In the genomic region with DNA sequence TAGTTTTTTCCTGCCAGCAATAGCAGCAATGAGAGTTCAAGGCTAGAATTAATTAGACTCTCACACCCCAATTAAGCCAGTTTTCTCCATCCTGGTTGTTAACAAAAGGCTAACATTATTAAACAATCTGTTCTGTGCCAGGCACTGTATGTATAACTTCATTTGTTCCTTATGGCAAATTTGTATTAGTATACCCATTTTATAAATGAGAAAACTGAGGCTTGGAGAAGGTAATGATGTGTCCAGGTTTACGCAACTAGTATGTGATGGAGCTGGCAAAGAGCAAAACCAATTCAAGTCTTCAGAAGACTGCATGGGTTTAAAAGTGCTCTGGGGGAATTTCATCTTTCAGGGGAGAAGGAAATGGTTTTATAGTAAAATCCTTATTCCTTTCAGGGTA, we compare ENCODE assay signal across 21 cellular contexts. TPM values are rescaled to one million over a fixed set of nuclear protein-coding genes. Genes with fewer than 3 reads are reported as not detected.
DNase-seq lines count a peak whose midpoint lies in the region; ATAC-seq, FAIRE-seq and TF ChIP-seq lines count a peak whose summit lies in the region.
"Had no signal": no experiment of that assay in that cellular context is flagged by ENCODE, and none has a peak within 500 bp of the region (broad histone marks: within the 10 kb centered on the region; RNA-seq: fewer than 3 reads in every experiment).

No MANE protein-coding gene starts in this region.

- no peaks in the 10 kb centered on the region for H3K9me2 ChIP-seq in PC-3 (replicated peaks; ENCODE audit: low read length)
- H3K9me2 ChIP-seq: SK-N-SH had no signal

- H4K20me1 ChIP-seq in PC-3 (ENCODE audit: low read length), result no peaks in the 10 kb centered on the region

- H3K4me3 ChIP-seq in PC-3 (ENCODE audit: low read length), result peak overlapping the region; percentile 21; the same call in 1 of the 2 replicates
- H3K4me3 ChIP-seq in colonic mucosa, result no peak overlapping the region
- no peak overlapping the region for H3K4me3 ChIP-seq in mucosa of stomach (ENCODE audit: low read length)
- H3K4me3 ChIP-seq in BE2C (ENCODE audit: low read depth, low read length), result no peak overlapping the region
- H3K4me3 ChIP-seq: GM23338 had no signal

- peaks cover 15% of the 10 kb centered on the region for H3K27me3 Mint-ChIP-seq in type B pancreatic cell

- H3K79me2 ChIP-seq in PC-3 (ENCODE audit: low read length), result no peaks in the 10 kb centered on the region

- intact Hi-C loops in PC-3 (cut with micrococcal nuclease) (no loop called here), colonic mucosa (cut with DNase I) (no loop called here)

- H3K4me2 ChIP-seq in PC-3 (ENCODE audit: low read length), result peak overlapping the region; percentile 70
- H3K4me2 ChIP-seq: GM23338, SK-N-SH had no signal

- H3K9me3 ChIP-seq in PC-3 (ENCODE audit: low read length), result no peaks in the 10 kb centered on the region
- no peaks in the 10 kb centered on the region for H3K9me3 ChIP-seq in colonic mucosa
- no peaks in the 10 kb centered on the region for H3K9me3 ChIP-seq in mucosa of stomach (ENCODE audit: control insufficient read depth, low read length)
- no peaks in the 10 kb centered on the region for H3K9me3 ChIP-seq in BE2C
- H3K9me3 ChIP-seq: SK-N-SH had no signal

- no peaks in the 10 kb centered on the region for H3K36me3 Mint-ChIP-seq in type B pancreatic cell

- no peak for ATAC-seq in PC-3
- ATAC-seq: GM23338 had no signal

- H3K9me3 Mint-ChIP-seq in type B pancreatic cell, result peaks cover 5% of the 10 kb centered on the region
- H3K9me3 Mint-ChIP-seq: HFFc6 had no signal

- no peak overlapping the region for H3K4me3 Mint-ChIP-seq in type B pancreatic cell
- H3K4me3 Mint-ChIP-seq: GM23338, H9, HFFc6 had no signal

- POLR2A ChIA-PET in PC-3 (lab: Charles Lee; ENCODE audit: unreplicated experiment), result no interaction called here

- CTCF ChIA-PET in PC-3 (lab: Charles Lee), result no interaction called here

- H2AFZ ChIP-seq in PC-3 (ENCODE audit: low read length), result peak overlapping the region; percentile 41; the same call in 1 of the 2 replicates
- H2AFZ ChIP-seq: GM23338 had no signal

- TF ChIP-seq CTCF in PC-3 (conservative IDR thresholded peaks at IDR 0.05; ENCODE audit: low read depth, low read length) (no peak), colonic mucosa (IDR thresholded peaks at IDR 0.05) (no peak), type B pancreatic cell (conservative IDR thresholded peaks at IDR 0.05) (no peak), BE2C (IDR thresholded peaks at IDR 0.05; ENCODE audit: low read depth, low read length) (no peak), D721Med (IDR thresholded peaks at IDR 0.05; ENCODE audit: insufficient read depth, missing control alignments) (no peak)

- DNase-seq in PC-3 (no peak), colonic mucosa (no peak), type B pancreatic cell (ENCODE audit: extremely low spot score, unreplicated experiment) (no peak), BE2C (no peak), GDM1 (lab: John Stamatoyannopoulos, UW) (no peak), D721Med (ENCODE audit: insufficient read length, low spot score) (no peak)
- DNase-seq: H9, HFFc6, NCI-H1092 treated with DMSO at 0.1 percent for 48 hours, NCI-H1436, NCI-H187, NCI-H2081 treated with DMSO at 0.1 percent for 48 hours, NCI-H2171, NCI-H510A, NCI-H69, SK-N-SH had no signal

- peak overlapping the region; percentile 11 for H3K27ac Mint-ChIP-seq in type B pancreatic cell
- H3K27ac Mint-ChIP-seq: GM23338, H9, HFFc6 had no signal

- H3K4me1 Mint-ChIP-seq in type B pancreatic cell (ENCODE audit: unreplicated experiment), result peaks cover 5% of the 10 kb centered on the region
- H3K4me1 Mint-ChIP-seq: GM23338, H9 had no signal

- no peak for FAIRE-seq in D721Med (lab: Jason Lieb, UNC)
- FAIRE-seq: GM18507, RCC 7860 had no signal

- H3K27ac ChIP-seq in PC-3 (ENCODE audit: low read length) (peak overlapping the region; percentile 99), colonic mucosa (peak overlapping the region; percentile 86)
- H3K27ac ChIP-seq: HL-60 had no signal

- H3K4me1 ChIP-seq in PC-3 (ENCODE audit: insufficient read depth, low read length), result peaks cover 21% of the 10 kb centered on the region
- peaks cover 11% of the 10 kb centered on the region for H3K4me1 ChIP-seq in colonic mucosa
- H3K4me1 ChIP-seq in mucosa of stomach (ENCODE audit: control insufficient read depth, insufficient read depth, low read length), result peaks cover 37% of the 10 kb centered on the region
- no peaks in the 10 kb centered on the region for H3K4me1 ChIP-seq in BE2C

- H3K27me3 ChIP-seq in PC-3 (ENCODE audit: low read length), result no peaks in the 10 kb centered on the region
- no peaks in the 10 kb centered on the region for H3K27me3 ChIP-seq in colonic mucosa
- H3K27me3 ChIP-seq in mucosa of stomach (ENCODE audit: control insufficient read depth, insufficient read depth, low read length), result no peaks in the 10 kb centered on the region
- H3K27me3 ChIP-seq in BE2C, result no peaks in the 10 kb centered on the region

- H3K9ac ChIP-seq in PC-3 (ENCODE audit: low read length) (peak overlapping the region; percentile 32), colonic mucosa (ENCODE audit: low read depth in 2 of 2, low read length in 2 of 2) (peak overlapping the region in 1 of 2 donors; percentile 51), mucosa of stomach (ENCODE audit: low read length) (peak overlapping the region; percentile 58)
- H3K9ac ChIP-seq: SK-N-SH had no signal

- H3K36me3 ChIP-seq in PC-3 (ENCODE audit: low read depth, low read length) (no peaks in the 10 kb centered on the region), colonic mucosa (no peaks in the 10 kb centered on the region), mucosa of stomach (ENCODE audit: control insufficient read depth, insufficient read depth, low read length) (no peaks in the 10 kb centered on the region), BE2C (no peaks in the 10 kb centered on the region)

- TSS peak; percentile 98 for BruUV-seq in PC-3 (replicated peaks; lab: Mats Ljungman, UMichigan)

- no peaks in the 10 kb centered on the region for H3F3A ChIP-seq in PC-3 (ENCODE audit: low read length, unreplicated experiment)

RNA-seq across cellular contexts. Expression of gene SLC9A1, which starts 38.3 kb away (rescaled TPM):
- total RNA-seq in PC-3 (2014; rRNA removed) (25.2 and 26.4 TPM in 2 replicates), colonic mucosa (10 to 100 TPM; 63.6 to 99.6 TPM), type B pancreatic cell (ENCODE audit: low replicate concordance) (28.8 and 41.9 TPM in 2 replicates)
- 15.6 TPM for polyA plus RNA-seq in BE2C (2012; ENCODE audit: insufficient read depth, insufficient read length, low read depth)

RNA-seq across cellular contexts. Expression of gene WDTC1, which starts 41.2 kb away (rescaled TPM):
- total RNA-seq in PC-3 (2014; rRNA removed) (23.7 and 28.6 TPM in 2 replicates), colonic mucosa (10 to 100 TPM; 31.2 to 39.3 TPM), type B pancreatic cell (ENCODE audit: low replicate concordance) (33.7 and 35.1 TPM in 2 replicates)
- 15.6 TPM for polyA plus RNA-seq in BE2C (2012; ENCODE audit: insufficient read depth, insufficient read length, low read depth)
